In the genomic region with DNA sequence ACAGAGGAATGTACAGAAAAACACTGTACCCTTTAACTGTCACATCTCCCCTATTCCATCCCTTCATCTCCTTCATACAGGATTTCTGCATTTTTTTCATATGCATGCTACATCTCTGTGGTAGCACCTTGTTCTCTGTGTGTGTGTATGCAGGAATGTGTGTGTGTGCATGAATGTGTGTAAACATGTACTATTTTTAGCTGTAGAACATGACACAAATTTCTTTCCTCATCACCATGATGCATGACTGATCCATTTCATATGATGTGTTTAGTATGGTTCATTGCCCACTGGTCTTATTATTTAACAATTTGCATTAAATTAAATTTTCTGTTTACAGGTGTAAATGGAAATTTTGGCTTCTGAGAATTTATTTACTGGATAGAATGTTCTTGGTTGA, we compare ENCODE assay signal across 24 cellular contexts.
"Had no signal": no experiment of that assay in that cellular context is flagged by ENCODE, and none has a peak within 500 bp of the region (broad histone marks: within the 10 kb centered on the region; RNA-seq: fewer than 3 reads in every experiment).

No MANE protein-coding gene starts in this region.

- FAIRE-seq: endometrium had no signal

- DNase-seq: activated CD4-positive, alpha-beta T cell treated with anti-CD3 and anti-CD28 coated beads, Interleukin-2, amount 10 ng/mL, durations not matched to agents 7 days and 5 days; activated CD4-positive, CD25-positive, alpha-beta regulatory T cell treated with anti-CD3 and anti-CD28 coated beads, Interleukin-2, amount 50 U/mL, for 72 hours; activated CD8-positive, alpha-beta T cell treated with anti-CD3 and anti-CD28 coated beads, Interleukin-2, amount 10 ng/mL, durations not matched to agents 7 days and 5 days; activated gamma-delta T cell treated with Interleukin-2 at 50 U/mL for 16 hours; adrenal gland; effector CD4-positive, alpha-beta T cell; erythroblast; head of caudate nucleus; hypothalamus; left colon; mucosa of descending colon; posterior cingulate gyrus; sigmoid colon; stimulated activated CD4-positive, alpha-beta T cell treated with anti-CD3 and anti-CD28 coated beads, Interleukin-4, amount 100 ng/mL, for 1 hour; stimulated activated naive CD4-positive, alpha-beta T cell; testis; trophoblast cell; uterus; WERI-Rb-1 had no signal

- H3K27ac ChIP-seq: adrenal gland, breast epithelium, gastroesophageal sphincter, neural progenitor cell, sigmoid colon, testis, uterus, WERI-Rb-1 had no signal

- ATAC-seq: activated CD8-positive, alpha-beta T cell treated with anti-CD3 and anti-CD28 coated beads, Interleukin-2, amount 10 ng/mL, durations not matched to agents 7 days and 5 days; activated naive CD4-positive, alpha-beta T cell treated with anti-CD3 and anti-CD28 coated beads, Interleukin-2, amount 50 U/mL, for 72 hours; gastroesophageal sphincter; left colon; mucosa of descending colon had no signal

- H3K9ac ChIP-seq: neural progenitor cell had no signal

- H2AFZ ChIP-seq: neural progenitor cell had no signal

- H3K9me3 ChIP-seq: adrenal gland, breast epithelium, mucosa of descending colon, sigmoid colon, testis, uterus had no signal

- H3K27me3 ChIP-seq: adrenal gland, breast epithelium, gastroesophageal sphincter, neural progenitor cell, sigmoid colon, testis, uterus had no signal

- H3K36me3 ChIP-seq: adrenal gland, breast epithelium, gastroesophageal sphincter, neural progenitor cell, sigmoid colon, uterus, WERI-Rb-1 had no signal

- H3K4me3 ChIP-seq: adrenal gland, breast epithelium, gastroesophageal sphincter, mucosa of descending colon, neural progenitor cell, sigmoid colon, testis, uterus had no signal

- H3K4me2 ChIP-seq: neural progenitor cell had no signal

- H3K4me1 ChIP-seq: adrenal gland, breast epithelium, gastroesophageal sphincter, sigmoid colon, testis, uterus had no signal
